Comparison of ENCODE assay signal across 27 cellular contexts in the genomic region with DNA sequence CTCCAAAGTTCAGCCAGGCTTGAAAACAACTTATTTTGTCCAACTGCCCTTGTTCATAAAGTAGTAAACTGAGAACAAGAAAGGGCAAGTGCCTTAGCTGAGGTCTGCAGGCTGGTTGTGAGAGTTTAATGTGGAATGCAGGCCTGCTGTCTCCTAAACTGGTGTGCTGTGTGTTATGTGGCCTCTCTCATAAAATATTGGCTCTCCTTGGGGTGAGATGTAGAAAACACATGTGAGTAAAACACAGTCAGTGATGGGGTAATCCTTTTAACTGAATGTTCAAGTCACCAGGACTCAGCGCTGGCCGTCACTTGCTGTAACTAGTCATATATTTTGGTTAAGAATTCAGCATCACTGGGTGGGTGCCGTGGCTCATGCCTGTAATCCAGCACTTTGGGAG.
"Had no signal": no experiment of that assay in that cellular context is flagged by ENCODE, and none has a peak within 500 bp of the region (broad histone marks: within the 10 kb centered on the region; RNA-seq: fewer than 3 reads in every experiment).

No MANE protein-coding gene starts in this region.

- H3K4me1 ChIP-seq: adrenal gland, left ventricle myocardium inferior, pancreas, psoas muscle, stomach, thyroid gland, upper lobe of right lung had no signal

- DNase-seq: activated CD4-positive, alpha-beta T cell treated with anti-CD3 and anti-CD28 coated beads for 4 hours; activated CD4-positive, alpha-beta T cell treated with anti-CD3 and anti-CD28 coated beads, Interleukin-2, amount 50 U/mL, for 4 hours; activated CD8-positive, alpha-beta memory T cell treated with anti-CD3 and anti-CD28 coated beads, Interleukin-2, amount 50 U/mL, for 4 hours; activated effector memory CD4-positive, alpha-beta T cell treated with anti-CD3 and anti-CD28 coated beads, Interleukin-2, amount 50 U/mL, for 16 hours; activated naive CD4-positive, alpha-beta T cell treated with anti-CD3 and anti-CD28 coated beads for 36 hours; activated naive CD8-positive, alpha-beta T cell treated with anti-CD3 and anti-CD28 coated beads for 36 hours; activated T-cell treated with anti-CD3 and anti-CD28 coated beads, Interleukin-2, amount 50 U/mL, for 1 hour; adrenal gland; aorta; caudate nucleus; esophagus squamous epithelium; left ventricle myocardium inferior; nucleus accumbens; pancreas; psoas muscle; stimulated activated CD4-positive, alpha-beta T cell treated with anti-CD3 and anti-CD28 coated beads, Interleukin-15, amount 100 ng/mL, for 24 hours; stimulated activated CD4-positive, alpha-beta T cell treated with anti-CD3 and anti-CD28 coated beads, Interleukin-2, amount 100 ng/mL, for 24 hours; stimulated activated naive B cell treated with anti-CD40 and anti-IgM and Interleukin-4, amounts not matched to agents 10 μg/mL and 1 μg/mL and 100 μg/mL, for 72 hours; stomach; T-helper 1 cell; thyroid gland; upper lobe of right lung had no signal

- ATAC-seq: pancreas; psoas muscle; stimulated activated naive B cell treated with anti-CD40 and anti-IgM and Interleukin-4, amounts not matched to agents 10 μg/mL and 1 μg/mL and 100 μg/mL, for 72 hours; upper lobe of right lung had no signal

- H3K36me3 ChIP-seq: adrenal gland, esophagus squamous epithelium, left ventricle myocardium inferior, pancreas, stomach, thyroid gland, upper lobe of right lung had no signal

- FAIRE-seq: frontal cortex, islet of Langerhans, pancreas, TTC549 had no signal

- H3K27ac ChIP-seq: adrenal gland, left ventricle myocardium inferior, pancreas, psoas muscle, stomach, thyroid gland, upper lobe of right lung, VCaP had no signal

- H3K4me3 ChIP-seq: adrenal gland, esophagus squamous epithelium, left ventricle myocardium inferior, lung, pancreas, psoas muscle, stomach, thyroid gland, upper lobe of right lung had no signal

- H3K27me3 ChIP-seq: adrenal gland, pancreas, stomach, thyroid gland, upper lobe of right lung had no signal

- H3K9me3 ChIP-seq: adrenal gland, esophagus squamous epithelium, left ventricle myocardium inferior, pancreas, psoas muscle, stomach, thyroid gland, upper lobe of right lung had no signal
